21 cellular contexts compared by ENCODE assay signal in the genomic region with DNA sequence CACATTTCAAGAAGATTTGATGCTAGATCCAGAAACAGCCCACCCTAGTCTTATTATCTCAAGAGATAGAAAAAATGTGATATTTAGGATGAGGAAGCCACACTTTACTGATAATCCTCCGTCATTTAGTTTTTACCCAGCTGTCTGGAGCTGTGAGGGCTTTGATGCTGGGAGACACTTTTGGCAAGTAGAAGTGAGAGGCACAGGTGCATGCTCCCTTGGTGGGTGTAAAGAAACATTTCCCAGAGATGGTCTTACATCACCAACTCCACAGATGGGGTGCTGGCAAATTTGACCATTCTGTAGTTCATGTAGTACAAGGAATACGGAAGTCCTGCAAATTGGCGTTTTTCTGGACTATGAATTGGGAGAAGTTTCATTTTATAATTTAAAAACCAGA.
"Had no signal": no experiment of that assay in that cellular context is flagged by ENCODE, and none has a peak within 500 bp of the region (broad histone marks: within the 10 kb centered on the region; RNA-seq: fewer than 3 reads in every experiment).

No MANE protein-coding gene starts in this region.

- H3K9me3 ChIP-seq: MG63, SK-N-SH had no signal

- H3K4me2 ChIP-seq: SK-N-SH had no signal

- DNase-seq: IMR-90, KG1, MG63, NCI-H1092, NCI-H1105 treated with DMSO at 0.1 percent for 48 hours, NCI-H1417 treated with DMSO at 0.1 percent for 48 hours, NCI-H146, NCI-H1694 treated with DMSO at 0.1 percent for 48 hours, NCI-H1930, NCI-H2081, NCI-H2107, NCI-H2227 treated with DMSO at 0.1 percent for 48 hours, NCI-H446, NCI-H510A, NCI-H524 treated with DMSO at 0.1 percent for 48 hours, NCI-H774, Right ventricle myocardium superior, RPMI8226, SK-N-SH, SW 1271, T-cell had no signal

- H3K27me3 ChIP-seq: MG63 had no signal

- ATAC-seq: T-cell had no signal

- H3K36me3 ChIP-seq: MG63 had no signal

- H3K4me3 ChIP-seq: MG63 had no signal

- H3K9ac ChIP-seq: SK-N-SH had no signal
